Comparison of ENCODE assay signal across 8 cellular contexts in genomic region chr1:165697881-165698842, GRCh38. TPM values are rescaled to one million over a fixed set of nuclear protein-coding genes. Genes with fewer than 3 reads are reported as not detected.
DNase-seq lines count a peak whose midpoint lies in the region; ATAC-seq and TF ChIP-seq lines count a peak whose summit lies in the region.

ALDH9A1 (minus strand) TSS chr1:165698562; CDS start chr1:165698558, 4 bp downstream.

- H3K4me1 ChIP-seq in DOHH2 (ENCODE audit: control insufficient read depth, low read length) (peaks cover 27% of the 10 kb centered on the region), KMS-11 (ENCODE audit: low read depth, poor library complexity, severe bottlenecking) (peaks cover 28% of the 10 kb centered on the region), Panc1 (ENCODE audit: control insufficient read depth, insufficient read depth, low read length) (peaks cover 15% of the 10 kb centered on the region), esophagus (ENCODE audit: control insufficient read depth in 2 of 2, insufficient read depth in 2 of 2, low read length in 1 of 2) (no peaks in the 10 kb centered on the region), muscle layer of duodenum (ENCODE audit: control insufficient read depth in 1 of 2, insufficient read depth in 2 of 2, low read length in 2 of 2) (peaks cover 0 to 17% of the 10 kb centered on the region in 2 donors)

- CTCF ChIA-PET in Panc1 (lab: Charles Lee), result interaction anchor here (0.6 to 0.9 kb wide), 4 partner anchors 71 to 220 kb away, joined by 3 to 7 read pairs (median 4); no protein-coding TSS in a partner anchor

- H3K4me3 ChIP-seq in DOHH2 (ENCODE audit: low read length) (peak within 1 kb of the TSS; percentile 90), KMS-11 (IDR thresholded peaks at IDR 0.05; ENCODE audit: insufficient read depth, low read depth, low read length) (peak within 1 kb of the TSS; percentile 98), Panc1 (ENCODE audit: low read depth in 2 of 2, low read length in 2 of 2) (peak within 1 kb of the TSS; percentile 71 to 97), esophagus (ENCODE audit: low read depth in 1 of 2, low read length in 2 of 2) (peak within 1 kb of the TSS; percentile 95 to 96), muscle layer of duodenum (ENCODE audit: low read depth in 1 of 2, low read length in 2 of 2) (peak within 1 kb of the TSS; percentile 82 to 98)

- peaks cover 8% of the 10 kb centered on the region; the same call in 1 of the 2 replicates for H3F3A ChIP-seq in DOHH2 (ENCODE audit: control insufficient read depth, insufficient read depth)

- 1% methylated on average over 65 to 69 of the region's 69 CpGs for WGBS in esophagus, 2 donors

- H3K36me3 Mint-ChIP-seq in activated T-cell treated with anti-CD3 and anti-CD28 coated beads, Interleukin-2, amount 50 U/mL, for 24 hours (ENCODE audit: low read depth), result peaks cover 38% of the 10 kb centered on the region

- peak within 1 kb of the TSS; percentile 99 for H3K4me3 Mint-ChIP-seq in activated T-cell treated with anti-CD3 and anti-CD28 coated beads, Interleukin-2, amount 50 U/mL, for 24 hours

- in situ Hi-C loops in Panc1 (cut with HindIII; ENCODE audit: low pct_unique_long_range_greater_than_20kb, low sequenced_read_pairs), result no loop called here

- H3K27ac ChIP-seq in DOHH2 (ENCODE audit: low read depth, low read length) (peak within 1 kb of the TSS; percentile 92), KMS-11 (peak within 1 kb of the TSS; percentile 86), Panc1 (ENCODE audit: low read length) (peak within 1 kb of the TSS; percentile 87), esophagus (ENCODE audit: low read depth in 2 of 2, low read length in 1 of 2) (peak within 1 kb of the TSS; percentile 99), muscle layer of duodenum (ENCODE audit: low read length) (peak within 1 kb of the TSS; percentile 92)

- peaks cover 38% of the 10 kb centered on the region for H3K4me1 Mint-ChIP-seq in activated T-cell treated with anti-CD3 and anti-CD28 coated beads, Interleukin-2, amount 50 U/mL, for 24 hours (ENCODE audit: low read depth)

- peaks cover 6% of the 10 kb centered on the region; the same call in 1 of the 2 replicates for H3K36me3 ChIP-seq in DOHH2 (ENCODE audit: control insufficient read depth, low read length)
- no peaks in the 10 kb centered on the region for H3K36me3 ChIP-seq in KMS-11 (ENCODE audit: insufficient read depth)
- no peaks in the 10 kb centered on the region; the same call in 1 of the 2 replicates for H3K36me3 ChIP-seq in Panc1 (ENCODE audit: control insufficient read depth, insufficient read depth, low read length)
- no peaks in the 10 kb centered on the region for H3K36me3 ChIP-seq in esophagus (ENCODE audit: control insufficient read depth in 2 of 2, insufficient read depth in 2 of 2, low read length in 1 of 2)
- no peaks in the 10 kb centered on the region for H3K36me3 ChIP-seq in muscle layer of duodenum (ENCODE audit: control insufficient read depth in 1 of 2, insufficient read depth in 2 of 2, low read length in 2 of 2)

- POLR2A ChIA-PET in Panc1 (lab: Charles Lee), result interaction anchor here (0.5 to 0.6 kb wide), 3 partner anchors 11 to 67 kb away, joined by 3 to 4 read pairs (median 4); no protein-coding TSS in a partner anchor

- H2AFZ ChIP-seq in KMS-11 (ENCODE audit: low read depth), result peak within 1 kb of the TSS; percentile 87

- H3K9me3 ChIP-seq in DOHH2 (ENCODE audit: control insufficient read depth, insufficient read depth, low read length) (no peaks in the 10 kb centered on the region), Panc1 (ENCODE audit: control insufficient read depth, insufficient read depth, low read depth, low read length) (no peaks in the 10 kb centered on the region), esophagus (ENCODE audit: control insufficient read depth in 2 of 2, insufficient read depth in 1 of 2, low read depth in 1 of 2, low read length in 1 of 2) (no peaks in the 10 kb centered on the region), muscle layer of duodenum (ENCODE audit: control insufficient read depth in 1 of 2, low read length in 2 of 2) (no peaks in the 10 kb centered on the region)

- H3K27me3 Mint-ChIP-seq in activated T-cell treated with anti-CD3 and anti-CD28 coated beads, Interleukin-2, amount 50 U/mL, for 24 hours, result no peaks in the 10 kb centered on the region

- ATAC-seq in GM21786 (IDR thresholded peaks at IDR 0.05; ENCODE audit: unreplicated experiment), result peak; percentile 90
- ATAC-seq in Panc1, result peak; percentile 98

- no TSS peak for BruUV-seq in Panc1 (replicated peaks; lab: Mats Ljungman, UMichigan)

- peak within 1 kb of the TSS; percentile 94 for H3K4me2 ChIP-seq in DOHH2 (ENCODE audit: low read length)
- H3K4me2 ChIP-seq in KMS-11, result peak within 1 kb of the TSS; percentile 83

- H3K79me2 ChIP-seq in DOHH2 (ENCODE audit: control insufficient read depth, low read length), result peaks cover 25% of the 10 kb centered on the region
- H3K79me2 ChIP-seq in KMS-11 (ENCODE audit: insufficient read depth, low read depth), result peaks cover 41% of the 10 kb centered on the region

- no peaks in the 10 kb centered on the region for H3K9me3 Mint-ChIP-seq in activated T-cell treated with anti-CD3 and anti-CD28 coated beads, Interleukin-2, amount 50 U/mL, for 24 hours

- DNase-seq in Panc1 (ENCODE audit: low read depth, low spot score), result peak; percentile 32
- DNase-seq in activated T-cell treated with anti-CD3 and anti-CD28 coated beads, Interleukin-2, amount 50 U/mL, for 24 hours, result peak; percentile 92
- peak; percentile 65 to 81 for DNase-seq in stimulated activated CD8-positive, alpha-beta memory T cell treated with anti-CD3 and anti-CD28 coated beads, Interleukin-7, amount 100 ng/mL, for 4 hours (ENCODE audit: low read depth in 2 of 2)

- TF ChIP-seq CTCF in DOHH2 (IDR thresholded peaks at IDR 0.05; ENCODE audit: low read depth, low read length, poor library complexity, severe bottlenecking) (peak; percentile 64), KMS-11 (conservative IDR thresholded peaks at IDR 0.05; ENCODE audit: low read depth, low read length) (peak; percentile 67), Panc1 (IDR thresholded peaks at IDR 0.05) (peak; percentile 81)

- H3K9ac ChIP-seq in KMS-11, result peak within 1 kb of the TSS; percentile 85

- intact Hi-C loops in Panc1 (cut with micrococcal nuclease; ENCODE audit: unreplicated experiment), result no loop called here

- H4K20me1 ChIP-seq in DOHH2 (ENCODE audit: control insufficient read depth, insufficient read depth, low read depth, low read length) (no peaks in the 10 kb centered on the region; the same call in 1 of the 2 replicates), KMS-11 (ENCODE audit: insufficient read depth) (peaks cover 6% of the 10 kb centered on the region; the same call in 1 of the 2 replicates)

- H3K9me2 ChIP-seq in DOHH2 (replicated peaks; ENCODE audit: control insufficient read depth, low read length), result no peaks in the 10 kb centered on the region

- peak within 1 kb of the TSS; percentile 99 for H3K27ac Mint-ChIP-seq in activated T-cell treated with anti-CD3 and anti-CD28 coated beads, Interleukin-2, amount 50 U/mL, for 24 hours

- H3K27me3 ChIP-seq in DOHH2 (ENCODE audit: control insufficient read depth, low read length), result peaks cover 8% of the 10 kb centered on the region
- H3K27me3 ChIP-seq in KMS-11 (ENCODE audit: insufficient read depth, low read depth), result no peaks in the 10 kb centered on the region
- H3K27me3 ChIP-seq in Panc1 (ENCODE audit: control insufficient read depth, insufficient read depth, low read length), result no peaks in the 10 kb centered on the region; the same call in 1 of the 2 replicates
- no peaks in the 10 kb centered on the region for H3K27me3 ChIP-seq in esophagus (ENCODE audit: control insufficient read depth in 1 of 2, insufficient read depth in 2 of 2, low read length in 2 of 2)
- H3K27me3 ChIP-seq in muscle layer of duodenum (ENCODE audit: low read depth, low read length), result no peaks in the 10 kb centered on the region

RNA-seq across cellular contexts. Expression of gene ALDH9A1, which starts in this region (rescaled TPM):
- 30.3 TPM for total RNA-seq in Panc1 (2021; ENCODE audit: unreplicated experiment)
- polyA plus RNA-seq in Panc1 (2012; ENCODE audit: insufficient read length), result 23.0 TPM
- polyA plus RNA-seq in esophagus, result 100 to 1,000 TPM in 1 of 2 donors, 10 to 100 TPM in 1; 60.4 to 113 TPM

Comparison
In these comparisons a context has a peak if more than half of its experiments do, and no peak if none do; other contexts are left out.
1. Peak in every context shown above with its lines: DNase-seq, ATAC-seq, H3K4me3 ChIP-seq and H3K27ac ChIP-seq.
2. DNase-seq: peak in every context shown above with its lines; median percentile 92 in activated T-cell treated with anti-CD3 and anti-CD28 coated beads, Interleukin-2, amount 50 U/mL, for 24 hours; 73 in stimulated activated CD8-positive, alpha-beta memory T cell treated with anti-CD3 and anti-CD28 coated beads, Interleukin-7, amount 100 ng/mL, for 4 hours; 32 in Panc1.